Comparison of ENCODE assay signal across 8 cellular contexts in the genomic region with DNA sequence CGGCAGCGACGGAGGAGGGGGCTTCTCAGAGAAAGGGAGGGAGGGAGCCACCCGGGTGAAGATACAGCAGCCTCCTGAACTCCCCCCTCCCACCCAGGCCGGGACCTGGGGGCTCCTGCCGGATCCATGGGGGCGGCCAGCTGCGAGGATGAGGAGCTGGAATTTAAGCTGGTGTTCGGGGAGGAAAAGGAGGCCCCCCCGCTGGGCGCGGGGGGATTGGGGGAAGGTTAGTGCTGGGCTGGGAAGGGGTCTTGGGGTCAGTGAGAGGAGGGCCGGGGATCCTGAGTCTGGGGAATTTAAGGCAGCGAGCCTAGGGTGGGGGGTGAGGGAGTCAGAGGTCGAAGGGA. TPM values are rescaled to one million over a fixed set of nuclear protein-coding genes. Genes with fewer than 3 reads are reported as not detected.
A peak's percentile ranks its signal among the peaks of the same experiment; 100 is the strongest.
DNase-seq lines count a peak whose midpoint lies in the region; ATAC-seq and TF ChIP-seq lines count a peak whose summit lies in the region.

No MANE protein-coding gene starts in this region.

- in situ Hi-C loops in gastrocnemius medialis (cut with MboI; ENCODE audit: low sequenced_read_pairs in 4 of 4): loop anchor here in 1 of 4 donors (5.0 kb wide), 1 partner anchor 64 kb away; no protein-coding TSS in a partner anchor

- no peak for TF ChIP-seq POLR2A in gastrocnemius medialis (IDR thresholded peaks at IDR 0.05)

- H3K27ac ChIP-seq in SU-DHL-6 (ENCODE audit: low read depth, low read length) (no peak overlapping the region), foreskin keratinocyte (peak overlapping the region; percentile 29), gastrocnemius medialis (peak overlapping the region; percentile 74 to 85 (median 80))

- H3K4me1 ChIP-seq in foreskin keratinocyte (peaks cover 15% of the 10 kb centered on the region), gastrocnemius medialis (peaks cover 10 to 15% of the 10 kb centered on the region in 2 donors)

- H3K36me3 ChIP-seq in SU-DHL-6 (ENCODE audit: low read length) (no peaks in the 10 kb centered on the region), gastrocnemius medialis (no peaks in the 10 kb centered on the region)

- DNase-seq in GM10266 (ENCODE audit: extremely low spot score) (peak; percentile 46), foreskin keratinocyte (no peak), gastrocnemius medialis (no peak), T-helper 9 cell (no peak), kidney glomerular epithelial cell (lab: John Stamatoyannopoulos, UW) (no peak), COR-L47 (lab: John Stamatoyannopoulos, UW) (no peak), omental fat pad (ENCODE audit: low spot score) (no peak)

- intact Hi-C loops in gastrocnemius medialis (cut with DNase I; ENCODE audit: low total_unique reads): loop anchor here (5.0 kb wide), 1 partner anchor 34 kb away; no protein-coding TSS in a partner anchor

- peak overlapping the region; percentile 79 for H3K4me2 ChIP-seq in SU-DHL-6 (ENCODE audit: low read depth, low read length, poor library complexity, severe bottlenecking)

- H3K9me3 ChIP-seq in SU-DHL-6 (ENCODE audit: insufficient read depth, low read length) (no peaks in the 10 kb centered on the region), gastrocnemius medialis (no peaks in the 10 kb centered on the region)

- no peaks in the 10 kb centered on the region for H3K9me2 ChIP-seq in SU-DHL-6 (replicated peaks; ENCODE audit: insufficient read depth, low read length)

- no peaks in the 10 kb centered on the region for H3K27me3 ChIP-seq in SU-DHL-6 (ENCODE audit: low read length)
- peaks cover 2% of the 10 kb centered on the region for H3K27me3 ChIP-seq in foreskin keratinocyte
- peaks cover 38 to 46% (median 43%) of the 10 kb centered on the region in 3 donors for H3K27me3 ChIP-seq in gastrocnemius medialis

- TF ChIP-seq CTCF in GM10266 (IDR thresholded peaks at IDR 0.05; ENCODE audit: control insufficient read depth, insufficient read depth, low read depth, missing control alignments) (no peak), SU-DHL-6 (IDR thresholded peaks at IDR 0.05; ENCODE audit: insufficient read depth, low read length, poor library complexity, severe bottlenecking) (no peak), foreskin keratinocyte (conservative IDR thresholded peaks at IDR 0.05) (no peak), gastrocnemius medialis (IDR thresholded peaks at IDR 0.05 in 4 of 5, conservative IDR thresholded peaks at IDR 0.05 in 1 of 5) (no peak), omental fat pad (IDR thresholded peaks at IDR 0.05) (no peak)

- no peaks in the 10 kb centered on the region for H3K79me2 ChIP-seq in SU-DHL-6 (ENCODE audit: insufficient read depth, low read length)

- H2AFZ ChIP-seq in SU-DHL-6 (ENCODE audit: low read depth, low read length, severe bottlenecking): no peak overlapping the region

- no peaks in the 10 kb centered on the region for H4K20me1 ChIP-seq in SU-DHL-6 (ENCODE audit: low read depth, low read length)

- H3K4me3 ChIP-seq in SU-DHL-6 (ENCODE audit: insufficient read depth, low read length, poor library complexity, severe bottlenecking) (no peak overlapping the region), gastrocnemius medialis (peak overlapping the region; percentile 44 to 62 (median 55))

- ATAC-seq in foreskin keratinocyte (no peak), gastrocnemius medialis (no peak), omental fat pad (ENCODE audit: low FRiP score) (no peak)

- H3K9ac ChIP-seq in SU-DHL-6 (ENCODE audit: low read length): peak overlapping the region; percentile 46; the same call in 1 of the 2 replicates

- H3F3A ChIP-seq in SU-DHL-6 (ENCODE audit: insufficient read depth): peaks cover 4% of the 10 kb centered on the region

RNA-seq across cellular contexts. Expression of gene NFATC4, which starts 0.2 kb away (rescaled TPM):
- total RNA-seq in foreskin keratinocyte (11.1 and 19.8 TPM in 2 replicates), gastrocnemius medialis (10 to 100 TPM in 1 of 4 donors, 1 to 10 TPM in 3; 4.6 to 13.2 (median 7.5) TPM), omental fat pad (10 to 100 TPM in 3 of 4 donors, 1 to 10 TPM in 1; 9.2 to 53.3 (median 23.3) TPM)
- 13.1 and 21.1 TPM in 2 replicates for polyA plus RNA-seq in foreskin keratinocyte

RNA-seq across cellular contexts. Expression of gene RIPK3, which starts 28.4 kb away (rescaled TPM):
- total RNA-seq in foreskin keratinocyte (7.9 and 11.7 TPM in 2 replicates), gastrocnemius medialis (1 to 10 TPM in 2 of 4 donors, under 1 TPM in 2; 0.66 to 1.6 (median 0.97) TPM), omental fat pad (10 to 100 TPM in 2 of 4 donors, 1 to 10 TPM in 2; 9.0 to 18.0 (median 13.2) TPM)
- polyA plus RNA-seq in foreskin keratinocyte: 7.8 and 9.4 TPM in 2 replicates

RNA-seq across cellular contexts. Expression of gene NYNRIN, which starts 30.6 kb away (rescaled TPM):
- total RNA-seq in foreskin keratinocyte (11.1 and 16.3 TPM in 2 replicates), gastrocnemius medialis (1 to 10 TPM in 3 of 4 donors, under 1 TPM in 1; 0.87 to 3.7 (median 2.1) TPM), omental fat pad (10 to 100 TPM in 3 of 4 donors, 1 to 10 TPM in 1; 4.6 to 24.9 (median 13.0) TPM)
- 4.7 and 6.0 TPM in 2 replicates for polyA plus RNA-seq in foreskin keratinocyte

RNA-seq across cellular contexts. Expression of gene ADCY4, which starts 33.3 kb away (rescaled TPM):
- total RNA-seq in foreskin keratinocyte (0.49 and 1.1 TPM in 2 replicates), gastrocnemius medialis (10 to 100 TPM in 1 of 4 donors, 1 to 10 TPM in 3; 7.9 to 16.6 (median 8.7) TPM), omental fat pad (100 to 1,000 TPM in 1 of 4 donors, 10 to 100 TPM in 2, 1 to 10 TPM in 1; 9.7 to 144 (median 45.6) TPM)
- 0.25 and 0.57 TPM in 2 replicates for polyA plus RNA-seq in foreskin keratinocyte

RNA-seq across cellular contexts. Expression of gene LTB4R, which starts 56.9 kb away (rescaled TPM):
- total RNA-seq in foreskin keratinocyte (7.2 and 8.5 TPM in 2 replicates), gastrocnemius medialis (1 to 10 TPM in 2 of 4 donors, under 1 TPM in 2; 0.13 to 2.2 (median 0.75) TPM), omental fat pad (10 to 100 TPM in 3 of 4 donors, 1 to 10 TPM in 1; 5.0 to 16.7 (median 12.6) TPM)
- 8.1 and 8.9 TPM in 2 replicates for polyA plus RNA-seq in foreskin keratinocyte
